In genomic region chrX:31717474-31717873, GRCh38 we compare ENCODE assay signal across 20 cellular contexts.
"Had no signal": no experiment of that assay in that cellular context is flagged by ENCODE, and none has a peak within 500 bp of the region (broad histone marks: within the 10 kb centered on the region; RNA-seq: fewer than 3 reads in every experiment).

No MANE protein-coding gene starts in this region.

- H3K4me1 ChIP-seq: SJSA1 had no signal

- H3K27me3 ChIP-seq: SJSA1 had no signal

- H3K36me3 ChIP-seq: SJSA1 had no signal

- DNase-seq: KBM-7, MV-4-11, NCI-H1048, NCI-H1105, NCI-H1436 treated with DMSO at 0.1 percent for 48 hours, NCI-H1694, NCI-H187 treated with DMSO at 0.1 percent for 48 hours, NCI-H2029 treated with DMSO at 0.1 percent for 48 hours, NCI-H2171 treated with DMSO at 0.1 percent for 48 hours, NCI-H446, NCI-H510A treated with DMSO at 0.1 percent for 48 hours, NCI-H526, NCI-H82, Right ventricle myocardium superior, RPMI8226, SIG-M5, T-helper 2 cell had no signal

- H3K9me3 ChIP-seq: SJSA1 had no signal

- H3K4me3 ChIP-seq: SJSA1, SK-N-MC had no signal

- H3K27ac ChIP-seq: HL-60, SJSA1, SK-N-MC had no signal
